In genomic region chr22:46580940-46581579, GRCh38 we compare ENCODE assay signal across 1 cellular context.
TF ChIP-seq lines count a peak whose summit lies in the region.

No MANE protein-coding gene starts in this region.

TF ChIP-seq in HCT116, 20 proteins besides CTCF, POLR2A, EP300 and RAD21 (continued from another document):
- TF ChIP-seq, protein P1, sequence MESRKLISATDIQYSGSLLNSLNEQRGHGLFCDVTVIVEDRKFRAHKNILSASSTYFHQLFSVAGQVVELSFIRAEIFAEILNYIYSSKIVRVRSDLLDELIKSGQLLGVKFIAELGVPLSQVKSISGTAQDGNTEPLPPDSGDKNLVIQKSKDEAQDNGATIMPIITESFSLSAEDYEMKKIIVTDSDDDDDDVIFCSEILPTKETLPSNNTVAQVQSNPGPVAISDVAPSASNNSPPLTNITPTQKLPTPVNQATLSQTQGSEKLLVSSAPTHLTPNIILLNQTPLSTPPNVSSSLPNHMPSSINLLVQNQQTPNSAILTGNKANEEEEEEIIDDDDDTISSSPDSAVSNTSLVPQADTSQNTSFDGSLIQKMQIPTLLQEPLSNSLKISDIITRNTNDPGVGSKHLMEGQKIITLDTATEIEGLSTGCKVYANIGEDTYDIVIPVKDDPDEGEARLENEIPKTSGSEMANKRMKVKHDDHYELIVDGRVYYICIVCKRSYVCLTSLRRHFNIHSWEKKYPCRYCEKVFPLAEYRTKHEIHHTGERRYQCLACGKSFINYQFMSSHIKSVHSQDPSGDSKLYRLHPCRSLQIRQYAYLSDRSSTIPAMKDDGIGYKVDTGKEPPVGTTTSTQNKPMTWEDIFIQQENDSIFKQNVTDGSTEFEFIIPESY (IDR thresholded peaks at IDR 0.05; ENCODE audit: extremely low read depth, insufficient replicate concordance, low read length): no peak
- no peak for TF ChIP-seq EZH2 (IDR thresholded peaks at IDR 0.05)
- no peak for TF ChIP-seq ATF3 (IDR thresholded peaks at IDR 0.05)
- TF ChIP-seq YY1 (IDR thresholded peaks at IDR 0.05; ENCODE audit: extremely low read depth, insufficient replicate concordance, low read depth, low read length): no peak
- no peak for TF ChIP-seq CBX3 (IDR thresholded peaks at IDR 0.05; ENCODE audit: low read depth)
- TF ChIP-seq SP1 (IDR thresholded peaks at IDR 0.05; ENCODE audit: low read depth): no peak
